ENCODE assay signal across 34 cellular contexts in the genomic region with DNA sequence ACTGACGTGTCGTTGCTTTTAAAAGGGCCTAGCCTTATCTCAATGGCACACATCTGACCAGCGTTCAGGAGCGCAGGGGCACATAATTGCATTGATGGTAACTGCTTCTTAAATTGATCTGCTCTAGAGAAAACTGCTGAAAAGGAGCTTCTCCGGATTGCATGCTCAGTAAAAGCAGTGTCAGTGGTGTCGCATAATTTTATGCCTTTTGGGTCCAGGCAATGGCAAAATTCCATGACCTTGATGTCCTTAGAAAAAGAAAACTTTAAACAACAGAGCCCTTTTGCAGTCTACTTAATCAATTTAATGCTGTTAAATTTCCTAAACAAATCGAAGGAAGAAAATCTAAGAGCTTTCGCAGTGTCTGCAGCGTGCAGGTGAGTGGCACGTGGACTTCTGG.
"Had no signal": no experiment of that assay in that cellular context is flagged by ENCODE, and none has a peak within 500 bp of the region (broad histone marks: within the 10 kb centered on the region; RNA-seq: fewer than 3 reads in every experiment).

No MANE protein-coding gene starts in this region.

- H3K4me3 ChIP-seq: MG63, Peyer's patch, SJSA1 had no signal

- H3K27me3 ChIP-seq: brain microvascular endothelial cell, MG63, Peyer's patch, SJSA1 had no signal

- ATAC-seq: activated CD4-positive, alpha-beta T cell treated with anti-CD3 and anti-CD28 coated beads for 36 hours; activated CD4-positive, CD25-positive, alpha-beta regulatory T cell treated with anti-CD3 and anti-CD28 coated beads, Interleukin-2, amount 50 U/mL, for 24 hours; activated CD8-positive, alpha-beta T cell treated with anti-CD3 and anti-CD28 coated beads, Interleukin-2, amount 10 ng/mL, durations not matched to agents 7 days and 5 days; activated naive CD8-positive, alpha-beta T cell treated with anti-CD3 and anti-CD28 coated beads, Interleukin-2, amount 50 U/mL, for 24 hours; PC-3; WTC11 had no signal

- H3K9me3 ChIP-seq: Peyer's patch, SK-N-SH had no signal

- H3K36me3 ChIP-seq: MG63, Peyer's patch, SJSA1 had no signal

- DNase-seq: activated CD4-positive, alpha-beta T cell treated with anti-CD3 and anti-CD28 coated beads for 36 hours; activated CD4-positive, alpha-beta T cell treated with anti-CD3 and anti-CD28 coated beads, Interleukin-2, amount 10 ng/mL, durations not matched to agents 7 days and 5 days; activated CD4-positive, alpha-beta T cell treated with anti-CD3 and anti-CD28 coated beads, Interleukin-2, amount 50 U/mL, for 48 hours; activated CD8-positive, alpha-beta memory T cell treated with anti-CD3 and anti-CD28 coated beads, Interleukin-2, amount 50 U/mL, for 4 hours; activated CD8-positive, alpha-beta T cell treated with anti-CD3 and anti-CD28 coated beads, Interleukin-2, amount 10 ng/mL, durations not matched to agents 7 days and 5 days; activated effector memory CD4-positive, alpha-beta T cell treated with Interleukin-2 at 50 U/mL for 16 hours; activated naive CD4-positive, alpha-beta T cell treated with anti-CD3 and anti-CD28 coated beads, Interleukin-2, amount 10 ng/mL, durations not matched to agents 7 days and 5 days; activated naive CD8-positive, alpha-beta T cell treated with anti-CD3 and anti-CD28 coated beads, Interleukin-2, amount 50 U/mL, for 24 hours; activated T-cell treated with anti-CD3 and anti-CD28 coated beads, Interleukin-2, amount 50 U/mL, for 48 hours; amniotic stem cell; aorta; brain microvascular endothelial cell; Kasumi-1; KG1; MG63; NCI-H1048; NCI-H1105 treated with DMSO at 0.1 percent for 48 hours; NCI-H1436; NCI-H1694; NCI-H1930; NCI-H2081 treated with DMSO at 0.1 percent for 48 hours; NCI-H226; NCI-H446 treated with DMSO at 0.1 percent for 48 hours; NCI-H524; NCI-H69; NCI-H82; PC-3; RPMI8226; SHP77 treated with DMSO at 0.1 percent for 48 hours; SK-N-SH had no signal

- H3K27ac ChIP-seq: brain microvascular endothelial cell, Peyer's patch, SJSA1 had no signal
